8 cellular contexts compared by ENCODE assay signal in genomic region chr1:201703646-201704438, GRCh38.
A peak's percentile ranks its signal among the peaks of the same experiment; 100 is the strongest.
DNase-seq lines count a peak whose midpoint lies in the region; ATAC-seq and TF ChIP-seq lines count a peak whose summit lies in the region.

No MANE protein-coding gene starts in this region.

- H3K36me3 Mint-ChIP-seq in activated T-helper 17 cell treated with anti-CD3 and anti-CD28 coated beads, Interleukin-2, amount 50 U/mL, for 72 hours (ENCODE audit: low read depth): no peaks in the 10 kb centered on the region

- TF ChIP-seq CTCF in GM12873 (IDR thresholded peaks at IDR 0.05; ENCODE audit: insufficient read depth, low read depth, low read length, missing control alignments): peak; percentile 94
- peak; percentile 60 to 97 (median 93) for TF ChIP-seq CTCF in Peyer's patch (IDR thresholded peaks at IDR 0.05)
- TF ChIP-seq CTCF in fibroblast of pulmonary artery (IDR thresholded peaks at IDR 0.05; ENCODE audit: low read length, missing control alignments): peak; percentile 92
- TF ChIP-seq CTCF in neural cell (IDR thresholded peaks at IDR 0.05; ENCODE audit: poor library complexity, severe bottlenecking): peak; percentile 96

- no peak overlapping the region for H2AFZ ChIP-seq in Karpas-422 (ENCODE audit: low read length)
- no peak overlapping the region for H2AFZ ChIP-seq in neural cell (ENCODE audit: low read depth, low read length)

- H3F3A ChIP-seq in neural cell (ENCODE audit: insufficient read depth, low read length, poor library complexity, severe bottlenecking): no peaks in the 10 kb centered on the region

- H3K27ac Mint-ChIP-seq in activated T-helper 17 cell treated with anti-CD3 and anti-CD28 coated beads, Interleukin-2, amount 50 U/mL, for 72 hours: no peak overlapping the region

- H3K4me3 Mint-ChIP-seq in activated T-helper 17 cell treated with anti-CD3 and anti-CD28 coated beads, Interleukin-2, amount 50 U/mL, for 72 hours: no peak overlapping the region

- peak; percentile 30 for TF ChIP-seq EP300 in neural cell (conservative IDR thresholded peaks at IDR 0.05; ENCODE audit: poor library complexity, severe bottlenecking)

- H3K9me2 ChIP-seq in Karpas-422 (replicated peaks; ENCODE audit: insufficient read depth, low read length) (no peaks in the 10 kb centered on the region), neural cell (ENCODE audit: insufficient read depth, low read length) (no peaks in the 10 kb centered on the region)

- H3K4me1 Mint-ChIP-seq in activated T-helper 17 cell treated with anti-CD3 and anti-CD28 coated beads, Interleukin-2, amount 50 U/mL, for 72 hours: no peaks in the 10 kb centered on the region

- TF ChIP-seq POLR2A in Peyer's patch (IDR thresholded peaks at IDR 0.05): no peak

- peaks cover 5% of the 10 kb centered on the region; the same call in 1 of the 2 replicates for H3K9me3 ChIP-seq in Karpas-422 (ENCODE audit: low read length)
- H3K9me3 ChIP-seq in Peyer's patch: no peaks in the 10 kb centered on the region
- H3K9me3 ChIP-seq in neural cell (ENCODE audit: low read length): no peaks in the 10 kb centered on the region

- peak; percentile 82 for ATAC-seq in activated T-helper 17 cell treated with anti-CD3 and anti-CD28 coated beads, Interleukin-2, amount 50 U/mL, for 72 hours (replicated peaks)
- ATAC-seq in stimulated activated naive CD8-positive, alpha-beta T cell treated with anti-CD3 and anti-CD28 coated beads, Interleukin-15, Interleukin-2, amounts not matched to agents 100 U/mL and 50 U/mL, for 24 hours: peak; percentile 80
- ATAC-seq in GM21526 (IDR thresholded peaks at IDR 0.05; ENCODE audit: low FRiP score, unreplicated experiment): no peak

- no peak overlapping the region for H3K9ac ChIP-seq in Karpas-422 (ENCODE audit: low read length)
- peak overlapping the region; percentile 59 for H3K9ac ChIP-seq in neural cell (ENCODE audit: low read length)

- H3K27ac ChIP-seq in Karpas-422 (ENCODE audit: low read length) (no peak overlapping the region), Peyer's patch (peak overlapping the region in 3 of 4 donors; percentile 6 to 65 (median 45)), neural cell (ENCODE audit: low read length) (peak overlapping the region; percentile 78)

- H3K4me1 ChIP-seq in Karpas-422 (ENCODE audit: low read length): no peaks in the 10 kb centered on the region
- H3K4me1 ChIP-seq in Peyer's patch: peaks cover 0 to 9% (median 2%) of the 10 kb centered on the region in 4 donors

- no peaks in the 10 kb centered on the region for H3K9me3 Mint-ChIP-seq in activated T-helper 17 cell treated with anti-CD3 and anti-CD28 coated beads, Interleukin-2, amount 50 U/mL, for 72 hours

- DNase-seq in Karpas-422 (peak; percentile 90), Peyer's patch (peak; percentile 43 to 87 (median 87)), fibroblast of pulmonary artery (ENCODE audit: low read depth) (peak; percentile 82)
- DNase-seq in stimulated activated naive CD8-positive, alpha-beta T cell treated with anti-CD3 and anti-CD28 coated beads, Interleukin-15, Interleukin-2, amounts not matched to agents 100 U/mL and 50 U/mL, for 24 hours: peak; percentile 80

- H3K4me3 ChIP-seq in Karpas-422 (ENCODE audit: low read length) (no peak overlapping the region), Peyer's patch (no peak overlapping the region), fibroblast of pulmonary artery (replicated peaks; ENCODE audit: low read depth, low read length) (no peak overlapping the region), neural cell (ENCODE audit: low read length) (peak overlapping the region; percentile 55)

- TF ChIP-seq RAD21 in neural cell (conservative IDR thresholded peaks at IDR 0.05): peak; percentile 98

- 0 out of 2 replicates have a peak, but pooled peaks cover 3% of the 10 kb centered on the region for H3K27me3 ChIP-seq in Karpas-422 (ENCODE audit: low read length)
- H3K27me3 ChIP-seq in Peyer's patch: no peaks in the 10 kb centered on the region
- H3K27me3 ChIP-seq in neural cell (ENCODE audit: insufficient read depth, low read depth, low read length): no peaks in the 10 kb centered on the region

- no peaks in the 10 kb centered on the region for H3K27me3 Mint-ChIP-seq in activated T-helper 17 cell treated with anti-CD3 and anti-CD28 coated beads, Interleukin-2, amount 50 U/mL, for 72 hours

- H3K36me3 ChIP-seq in Karpas-422 (ENCODE audit: insufficient read depth, low read length) (no peaks in the 10 kb centered on the region), Peyer's patch (no peaks in the 10 kb centered on the region), neural cell (ENCODE audit: insufficient read depth, low read length) (peaks cover 7% of the 10 kb centered on the region)

- H3K4me2 ChIP-seq in Karpas-422 (ENCODE audit: low read depth, low read length, poor library complexity, severe bottlenecking): no peak overlapping the region
- H3K4me2 ChIP-seq in neural cell (ENCODE audit: low read length): peak overlapping the region; percentile 38

- H4K20me1 ChIP-seq in Karpas-422 (ENCODE audit: insufficient read depth, low read depth, low read length): no peaks in the 10 kb centered on the region
- peaks cover 6% of the 10 kb centered on the region for H4K20me1 ChIP-seq in neural cell (ENCODE audit: insufficient read depth)

- H3K79me2 ChIP-seq in Karpas-422 (ENCODE audit: low read length) (no peaks in the 10 kb centered on the region), neural cell (replicated peaks; ENCODE audit: insufficient read depth, low read length) (peaks cover 68% of the 10 kb centered on the region)

TF ChIP-seq in neural cell, 6 proteins besides CTCF, POLR2A, EP300 and RAD21:
- TF ChIP-seq POLR2AphosphoS5 (IDR thresholded peaks at IDR 0.05) (peak; percentile 30), TAF1 (IDR thresholded peaks at IDR 0.05; ENCODE audit: low read depth) (no peak), REST (IDR thresholded peaks at IDR 0.05; ENCODE audit: borderline replicate concordance) (no peak), MXI1 (conservative IDR thresholded peaks at IDR 0.05; ENCODE audit: poor library complexity, severe bottlenecking) (peak; percentile 50), SMC3 (conservative IDR thresholded peaks at IDR 0.05; ENCODE audit: poor library complexity) (peak; percentile 99)
